ENCODE assay signal across 22 cellular contexts in the genomic region with DNA sequence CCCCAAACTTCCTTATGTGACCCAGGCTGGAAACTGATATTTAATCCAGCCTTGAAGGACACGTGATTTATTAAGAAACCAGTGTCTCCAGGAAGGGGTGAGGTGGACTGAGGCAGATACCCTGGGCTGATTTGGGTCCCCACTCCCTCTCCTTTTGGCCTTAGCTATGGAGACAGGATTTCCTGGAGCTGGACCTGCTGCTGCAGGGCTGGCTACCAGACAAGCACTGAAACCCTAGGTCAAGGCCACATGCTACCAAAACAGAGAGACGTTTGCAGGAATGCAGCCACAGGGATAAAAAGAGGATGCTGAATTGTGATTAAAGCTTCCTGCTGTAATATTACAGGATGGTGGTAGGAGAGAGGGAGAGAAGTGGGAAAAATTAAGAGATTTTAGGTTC. TPM values are rescaled to one million over a fixed set of nuclear protein-coding genes. Genes with fewer than 3 reads are reported as not detected.
DNase-seq lines count a peak whose midpoint lies in the region; ATAC-seq, FAIRE-seq and TF ChIP-seq lines count a peak whose summit lies in the region.
"Had no signal": no experiment of that assay in that cellular context is flagged by ENCODE, and none has a peak within 500 bp of the region (broad histone marks: within the 10 kb centered on the region; RNA-seq: fewer than 3 reads in every experiment).

No MANE protein-coding gene starts in this region.

- DNase-seq in GM12892 (ENCODE audit: insufficient read length) (no peak), OCI-LY7 (ENCODE audit: low spot score) (no peak), right cardiac atrium (peak in 2 of 3 donors; percentile 37 to 68), spleen (peak; percentile 38)
- no peak for DNase-seq in activated CD8-positive, alpha-beta memory T cell treated with anti-CD3 and anti-CD28 coated beads, Interleukin-2, amount 50 U/mL, for 4 hours
- no peak for DNase-seq in activated naive CD4-positive, alpha-beta T cell treated with Interleukin-2 at 50 U/mL for 16 hours
- DNase-seq: ACHN; AML-193; Caco-2; CD4-positive, CD25-positive, alpha-beta regulatory T cell; DMS153; HCEC 1CT; KBM-7; NCI-H1417 treated with DMSO at 0.1 percent for 48 hours; NCI-H2029; NCI-H2171; NCI-H446; NK-92 treated with Interleukin-12 subunit alpha and Interleukin-12 subunit beta, amount 100 ng/mL, for 24 hours; PC-3 had no signal

- H3K27ac ChIP-seq in OCI-LY7 (ENCODE audit: low read depth, low read length, poor library complexity, severe bottlenecking): peak overlapping the region; percentile 6
- H3K27ac ChIP-seq in right cardiac atrium (ENCODE audit: low read length): no peak overlapping the region
- peak overlapping the region in 6 of 8 donors; percentile 6 to 66 (median 47) for H3K27ac ChIP-seq in spleen
- H3K27ac ChIP-seq: RWPE1 had no signal

- no peaks in the 10 kb centered on the region for H3K36me3 ChIP-seq in OCI-LY7 (ENCODE audit: insufficient read depth, low read length)
- H3K36me3 ChIP-seq in spleen: no peaks in the 10 kb centered on the region

- ATAC-seq in right cardiac atrium (peak; percentile 68 to 90), GM21447 (IDR thresholded peaks at IDR 0.05; ENCODE audit: unreplicated experiment) (no peak)
- ATAC-seq: PC-3 had no signal

- POLR2A ChIA-PET in OCI-LY7 (lab: Charles Lee): interaction anchor here (1.2 to 1.8 kb wide), 3 partner anchors 9 to 25 kb away, joined by 4 to 8 read pairs (median 7); a partner anchor contains a TSS

- TF ChIP-seq POLR2A in GM12892 (IDR thresholded peaks at IDR 0.05; ENCODE audit: low read depth, low read length) (no peak), spleen (IDR thresholded peaks at IDR 0.05) (no peak)

- H3K9me2 ChIP-seq in OCI-LY7 (ENCODE audit: insufficient read depth, low read length): no peaks in the 10 kb centered on the region

- BruUV-seq in OCI-LY7 (replicated peaks; lab: Mats Ljungman, UMichigan): no TSS peak

- H3K27me3 ChIP-seq in right cardiac atrium (ENCODE audit: control insufficient read depth, insufficient read depth): no peaks in the 10 kb centered on the region
- H3K27me3 ChIP-seq in spleen (replicated peaks in 1 of 7): no peaks in the 10 kb centered on the region

- no peak overlapping the region for H3K4me3 ChIP-seq in OCI-LY7 (ENCODE audit: low read depth, low read length, poor library complexity, severe bottlenecking)
- H3K4me3 ChIP-seq in right cardiac atrium (ENCODE audit: low read length): no peak overlapping the region
- H3K4me3 ChIP-seq in spleen: no peak overlapping the region

- WGBS in right cardiac atrium: 29% methylated on average over 2 of the region's 2 CpGs
- 25 to 33% (median 30%) methylated on average over 2 of the region's 2 CpGs for WGBS in spleen, 5 donors

- peaks cover 94% of the 10 kb centered on the region for H3K4me1 ChIP-seq in OCI-LY7 (ENCODE audit: insufficient read depth, low read length, poor library complexity, severe bottlenecking)
- H3K4me1 ChIP-seq in right cardiac atrium (ENCODE audit: control insufficient read depth, insufficient read depth, low read length): peaks cover 9% of the 10 kb centered on the region
- peaks cover 5 to 71% (median 51%) of the 10 kb centered on the region in 6 donors for H3K4me1 ChIP-seq in spleen

- CTCF ChIA-PET in OCI-LY7 (lab: Charles Lee; ENCODE audit: unreplicated experiment): no interaction called here

- H4K20me1 ChIP-seq in OCI-LY7 (ENCODE audit: insufficient read depth, low read length): no peaks in the 10 kb centered on the region

- intact Hi-C loops in OCI-LY7 (cut with micrococcal nuclease; ENCODE audit: unreplicated experiment): no loop called here
- intact Hi-C loops in right cardiac atrium (cut with DNase I): no loop called here
- intact Hi-C loops in spleen (cut with DNase I; ENCODE audit: low total_unique reads): no loop called here

- H2AFZ ChIP-seq in OCI-LY7 (ENCODE audit: low read length): 0 out of 2 replicates have a peak overlapping the region, but pooled peaks have one; percentile 2

- H3K4me2 ChIP-seq in OCI-LY7 (ENCODE audit: low read length): no peak overlapping the region

- FAIRE-seq in GM12892 (lab: Jason Lieb, UNC): peak; percentile 54
- FAIRE-seq: GM19239 had no signal

- H3K79me2 ChIP-seq in OCI-LY7 (ENCODE audit: insufficient read depth, low read depth, low read length): no peaks in the 10 kb centered on the region

- H3K9me3 ChIP-seq in OCI-LY7 (ENCODE audit: low read length) (no peaks in the 10 kb centered on the region), right cardiac atrium (ENCODE audit: control insufficient read depth, low read length) (no peaks in the 10 kb centered on the region), spleen (no peaks in the 10 kb centered on the region)
- H3K9me3 ChIP-seq: Caco-2 had no signal

- TF ChIP-seq CTCF in OCI-LY7 (conservative IDR thresholded peaks at IDR 0.05; ENCODE audit: low read length): no peak
- no peak for TF ChIP-seq CTCF in spleen (IDR thresholded peaks at IDR 0.05 in 8 of 11, conservative IDR thresholded peaks at IDR 0.05 in 3 of 11)

RNA-seq across cellular contexts. Expression of a gene that starts 25.4 kb away (rescaled TPM):
- polyA plus RNA-seq in GM12892 (2012; ENCODE audit: missing spikeins): 70.2 TPM
- 39.0 and 48.7 TPM in 2 replicates for total RNA-seq in OCI-LY7 (2014; rRNA removed; shearing (Covaris generic))
- total RNA-seq in OCI-LY7 (2022) (128 and 147 TPM in 2 replicates), right cardiac atrium (10 to 100 TPM; 35.4 to 54.1 (median 39.3) TPM), spleen (100 to 1,000 TPM in 4 of 7 donors, 10 to 100 TPM in 3; 66.1 to 129 (median 110) TPM)
- polyA plus RNA-seq in right cardiac atrium (12.6 TPM), spleen (10 to 100 TPM; 30.2 to 35.0 (median 32.2) TPM)

RNA-seq across cellular contexts. Expression of a gene that starts 50.5 kb away (rescaled TPM):
- polyA plus RNA-seq in GM12892 (2012; ENCODE audit: missing spikeins): not detected
- total RNA-seq in OCI-LY7 (2014; rRNA removed; shearing (Covaris generic)): not detected in 2 replicates
- total RNA-seq in OCI-LY7 (2022): not detected in 2 replicates
- total RNA-seq in right cardiac atrium: 10 to 100 TPM in 1 of 4 donors, 1 to 10 TPM in 3; 5.5 to 15.1 (median 9.2) TPM
- polyA plus RNA-seq in right cardiac atrium: 5.4 TPM
- total RNA-seq in spleen: 10 to 100 TPM in 5 of 7 donors, 1 to 10 TPM in 2; 8.3 to 17.5 (median 12.0) TPM
- polyA plus RNA-seq in spleen: 1 to 10 TPM in 2 of 3 donors, under 1 TPM in 1; 0.99 to 3.3 (median 1.2) TPM
- total RNA-seq: CD4-positive, CD25-positive, alpha-beta regulatory T cell had no signal
- polyA plus RNA-seq: CD4-positive, CD25-positive, alpha-beta regulatory T cell had no signal

Comparison
In these comparisons a context has a peak if more than half of its experiments do, and no peak if none do; other contexts are left out.
1. DNase-seq: peak in right cardiac atrium (2 of 3) and spleen (single experiment); none in GM12892 (single experiment), OCI-LY7 (single experiment), activated CD8-positive, alpha-beta memory T cell treated with anti-CD3 and anti-CD28 coated beads, Interleukin-2, amount 50 U/mL, for 4 hours (single experiment) and activated naive CD4-positive, alpha-beta T cell treated with Interleukin-2 at 50 U/mL for 16 hours (single experiment).
2. RNA of a gene that starts 50.5 kb away (total RNA-seq): 8.3 to 17.5 TPM in spleen and 5.5 to 15.1 TPM in right cardiac atrium; not detected in OCI-LY7; every median in the first group is over 4 times any median in the second.